ENCODE assay signal across 8 cellular contexts in the genomic region with DNA sequence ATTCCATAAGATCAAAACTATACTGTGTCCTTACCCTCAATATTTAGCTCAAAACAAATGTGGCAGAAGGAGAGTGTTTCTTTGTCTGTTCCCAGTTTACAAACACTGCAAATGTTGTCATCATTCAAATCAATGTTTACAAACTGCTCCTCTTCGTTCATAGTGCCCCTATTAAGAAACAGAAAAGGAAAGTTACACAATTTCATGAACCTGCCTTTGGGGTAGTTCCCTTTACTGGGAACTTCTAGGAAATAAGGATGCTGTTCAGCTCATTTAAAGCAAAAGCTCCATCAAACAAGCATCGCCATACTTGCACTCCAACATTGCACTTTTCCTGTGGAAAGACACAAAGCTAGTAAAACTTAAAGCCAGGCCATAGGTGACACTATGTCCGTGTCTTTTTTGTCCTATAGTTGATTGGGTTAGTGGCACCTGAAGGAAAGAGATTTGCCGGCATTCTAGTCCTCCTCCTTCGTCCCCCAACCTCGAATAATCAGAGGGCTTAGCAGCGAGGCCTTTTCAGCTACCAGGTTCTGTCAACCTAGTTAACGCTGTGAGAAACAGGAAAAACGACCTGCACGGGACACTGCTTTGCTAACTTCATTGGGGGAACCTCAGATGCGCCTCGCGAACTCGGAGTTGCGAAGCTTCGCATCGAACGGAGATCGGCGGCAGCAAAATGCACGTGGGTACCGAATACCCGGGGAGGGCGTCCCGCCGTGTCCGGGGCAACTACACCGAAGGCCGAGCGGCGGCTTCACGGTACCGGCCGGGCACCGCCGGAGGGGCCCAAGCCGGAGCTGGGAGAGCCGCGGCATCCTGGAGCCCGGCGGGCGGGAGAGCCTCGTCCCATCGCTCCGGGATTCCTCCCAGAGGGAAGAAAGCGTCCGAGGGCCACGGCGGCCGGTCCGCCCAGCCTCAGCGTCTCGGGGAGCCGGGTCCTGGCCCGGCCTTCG. TPM values are rescaled to one million over a fixed set of nuclear protein-coding genes. Genes with fewer than 3 reads are reported as not detected.
DNase-seq lines count a peak whose midpoint lies in the region; ATAC-seq and TF ChIP-seq lines count a peak whose summit lies in the region.

No MANE protein-coding gene starts in this region.

- H3K9me2 ChIP-seq in OCI-LY7 (ENCODE audit: insufficient read depth, low read length), result no peaks in the 10 kb centered on the region

- H3K79me2 ChIP-seq in ACC112 (ENCODE audit: control insufficient read depth, insufficient read depth, low read length, unreplicated experiment) (peaks cover 12% of the 10 kb centered on the region), OCI-LY7 (ENCODE audit: insufficient read depth, low read depth, low read length) (peaks cover 42% of the 10 kb centered on the region)

- H2AFZ ChIP-seq in ACC112 (ENCODE audit: low read length, unreplicated experiment) (peak overlapping the region; percentile 82), OCI-LY7 (ENCODE audit: low read length) (peak overlapping the region; percentile 94)

- peaks cover 12% of the 10 kb centered on the region for H3K4me1 Mint-ChIP-seq in type B pancreatic cell (ENCODE audit: unreplicated experiment)

- intact Hi-C loops in OCI-LY7 (cut with micrococcal nuclease; ENCODE audit: unreplicated experiment), result loop anchor here (1.0 to 5.0 kb wide), 3 partner anchors 34 to 391 kb away; a partner anchor contains a TSS

- TF ChIP-seq CTCF in OCI-LY7 (conservative IDR thresholded peaks at IDR 0.05; ENCODE audit: low read length) (no peak), gastroesophageal sphincter (IDR thresholded peaks at IDR 0.05) (no peak), omental fat pad (IDR thresholded peaks at IDR 0.05) (no peak), type B pancreatic cell (conservative IDR thresholded peaks at IDR 0.05) (no peak)

- peak overlapping the region; percentile 97 for H3K4me3 Mint-ChIP-seq in type B pancreatic cell

- peaks cover 10% of the 10 kb centered on the region for H3K4me1 ChIP-seq in ACC112 (ENCODE audit: control insufficient read depth, insufficient read depth, low read length, unreplicated experiment)
- H3K4me1 ChIP-seq in OCI-LY7 (ENCODE audit: insufficient read depth, low read length, poor library complexity, severe bottlenecking), result peaks cover 28% of the 10 kb centered on the region
- H3K4me1 ChIP-seq in gastroesophageal sphincter, result peaks cover 0 to 37% (median 0%) of the 10 kb centered on the region in 3 donors

- WGBS in gastroesophageal sphincter (ENCODE audit: low coverage in 1 of 2), 2 donors, result 2 to 3% methylated on average over 6 to 8 of the region's 56 CpGs

- H3K27me3 Mint-ChIP-seq in type B pancreatic cell, result peaks cover 11% of the 10 kb centered on the region

- no peaks in the 10 kb centered on the region for H3K27me3 ChIP-seq in ACC112 (ENCODE audit: insufficient read depth, low read length)
- H3K27me3 ChIP-seq in gastroesophageal sphincter, result no peaks in the 10 kb centered on the region

- POLR2A ChIA-PET in OCI-LY7 (lab: Charles Lee), result interaction anchor here (0.6 to 5.4 kb wide), 16 partner anchors 8 to 824 kb away, joined by 3 to 34 read pairs (median 4); no protein-coding TSS in a partner anchor

- no peak for TF ChIP-seq EP300 in gastroesophageal sphincter (IDR thresholded peaks at IDR 0.05)

- H4K20me1 ChIP-seq in OCI-LY7 (ENCODE audit: insufficient read depth, low read length), result peaks cover 9% of the 10 kb centered on the region; the same call in 1 of the 2 replicates

- BruUV-seq in OCI-LY7 (replicated peaks; lab: Mats Ljungman, UMichigan), result no TSS peak

- H3K27ac ChIP-seq in ACC112 (ENCODE audit: low read depth, low read length), result no peak overlapping the region
- peak overlapping the region; percentile 74 for H3K27ac ChIP-seq in OCI-LY7 (ENCODE audit: low read depth, low read length, poor library complexity, severe bottlenecking)
- peak overlapping the region; percentile 73 to 93 (median 88) for H3K27ac ChIP-seq in gastroesophageal sphincter

- peak; percentile 10 for ATAC-seq in GM18511 (IDR thresholded peaks at IDR 0.05; ENCODE audit: unreplicated experiment)
- ATAC-seq in HG03097 (IDR thresholded peaks at IDR 0.05; ENCODE audit: low FRiP score, unreplicated experiment), result peak; percentile 27
- peak; percentile 19 for ATAC-seq in gastroesophageal sphincter
- peak; percentile 47 for ATAC-seq in omental fat pad (ENCODE audit: low FRiP score)

- H3K4me3 ChIP-seq in ACC112 (ENCODE audit: low read depth, low read length), result peak overlapping the region; percentile 95
- peak overlapping the region; percentile 89 for H3K4me3 ChIP-seq in OCI-LY7 (ENCODE audit: low read depth, low read length, poor library complexity, severe bottlenecking)
- peak overlapping the region; percentile 88 to 91 for H3K4me3 ChIP-seq in gastroesophageal sphincter

- DNase-seq in OCI-LY7 (ENCODE audit: low spot score), result peak; percentile 78
- peak; percentile 20 for DNase-seq in activated T-helper 9 cell treated with anti-CD3 and anti-CD28 coated beads, Interleukin-2, amount 50 U/mL, for 16 hours (ENCODE audit: low read depth)
- DNase-seq in omental fat pad (ENCODE audit: low spot score), result no peak
- DNase-seq in type B pancreatic cell (ENCODE audit: extremely low spot score, unreplicated experiment), result peak; percentile 74

- peak overlapping the region; percentile 93 for H3K27ac Mint-ChIP-seq in type B pancreatic cell

- H3K9me3 ChIP-seq in OCI-LY7 (ENCODE audit: low read length) (no peaks in the 10 kb centered on the region), gastroesophageal sphincter (no peaks in the 10 kb centered on the region)

- peak overlapping the region; percentile 87 for H3K4me2 ChIP-seq in OCI-LY7 (ENCODE audit: low read length)

- CTCF ChIA-PET in OCI-LY7 (lab: Charles Lee; ENCODE audit: unreplicated experiment), result no interaction called here

- no peaks in the 10 kb centered on the region for H3K9me3 Mint-ChIP-seq in type B pancreatic cell

- TF ChIP-seq POLR2A in gastroesophageal sphincter (IDR thresholded peaks at IDR 0.05), result no peak

- H3K36me3 ChIP-seq in ACC112 (ENCODE audit: insufficient read depth, low read length) (0 out of 2 replicates have a peak, but pooled peaks cover 4% of the 10 kb centered on the region), OCI-LY7 (ENCODE audit: insufficient read depth, low read length) (peaks cover 36% of the 10 kb centered on the region), gastroesophageal sphincter (peaks cover 0 to 19% of the 10 kb centered on the region in 2 donors)

- H3K36me3 Mint-ChIP-seq in type B pancreatic cell, result peaks cover 8% of the 10 kb centered on the region

RNA-seq across cellular contexts. Expression of a gene that starts 0.7 kb away (rescaled TPM):
- total RNA-seq in OCI-LY7 (2014; rRNA removed; shearing (Covaris generic)), result 13.8 and 15.8 TPM in 2 replicates
- total RNA-seq in OCI-LY7 (2022) (32.8 and 36.5 TPM in 2 replicates), gastroesophageal sphincter (10 to 100 TPM; 10.2 to 14.5 (median 12.3) TPM), omental fat pad (10 to 100 TPM in 2 of 4 donors, 1 to 10 TPM in 2; 6.6 to 30.9 (median 9.2) TPM), type B pancreatic cell (ENCODE audit: low replicate concordance) (14.5 and 35.8 TPM in 2 replicates)
